ENCODE assay signal across 28 cellular contexts in genomic region chr9:79115176-79115575, GRCh38.
"Had no signal": no experiment of that assay in that cellular context is flagged by ENCODE, and none has a peak within 500 bp of the region (broad histone marks: within the 10 kb centered on the region; RNA-seq: fewer than 3 reads in every experiment).

No MANE protein-coding gene starts in this region.

- H3K36me3 Mint-ChIP-seq: activated naive CD8-positive, alpha-beta T cell had no signal

- H3K36me3 ChIP-seq: brain microvascular endothelial cell, WERI-Rb-1 had no signal

- H3K27ac Mint-ChIP-seq: activated B cell treated with CpG ODN at 0.5 μM for 24 hours; activated CD8-positive, alpha-beta T cell treated with anti-CD3 and anti-CD28 coated beads for 36 hours; activated naive CD8-positive, alpha-beta T cell; activated T-helper 17 cell treated with anti-CD3 and anti-CD28 coated beads, Interleukin-2, amount 50 U/mL, for 72 hours; dendritic cell treated with granulocyte-macrophage colony-stimulating factor and Interleukin-4, amounts not matched to agents 40 ng/mL and 50 ng/mL, for 4 days; endodermal cell; T-helper 17 cell; T-helper 2 cell treated with Interferon-gamma antibody and Interleukin-4, amounts not matched to agents 5 μg/mL and 100 μg/mL, for 36 hours had no signal

- H3K9me3 Mint-ChIP-seq: activated B cell treated with CpG ODN at 0.5 μM for 24 hours; activated CD8-positive, alpha-beta T cell treated with anti-CD3 and anti-CD28 coated beads for 36 hours; activated T-cell treated with anti-CD3 and anti-CD28 coated beads, Interleukin-2, amount 50 U/mL, for 4 hours; dendritic cell treated with granulocyte-macrophage colony-stimulating factor and Interleukin-4, amounts not matched to agents 40 ng/mL and 50 ng/mL, for 4 days; endodermal cell; T-helper 2 cell treated with Interferon-gamma antibody and Interleukin-4, amounts not matched to agents 5 μg/mL and 100 μg/mL, for 36 hours had no signal

- DNase-seq: activated B cell treated with CpG ODN at 0.5 μM for 24 hours; activated CD4-positive, alpha-beta T cell treated with anti-CD3 and anti-CD28 coated beads for 48 hours; activated CD4-positive, alpha-beta T cell treated with anti-CD3 and anti-CD28 coated beads, Interleukin-2, amount 50 U/mL, for 1 hour; activated CD4-positive, alpha-beta T cell treated with anti-CD3 and anti-CD28 coated beads, Interleukin-2, amount 50 U/mL, for 48 hours; activated CD8-positive, alpha-beta memory T cell treated with anti-CD3 and anti-CD28 coated beads for 24 hours; activated CD8-positive, alpha-beta T cell treated with anti-CD3 and anti-CD28 coated beads for 36 hours; activated effector memory CD4-positive, alpha-beta T cell treated with Interleukin-2 at 50 U/mL for 16 hours; activated gamma-delta T cell treated with Interleukin-2 at 50 U/mL for 16 hours; activated naive CD4-positive, alpha-beta T cell treated with anti-CD3 and anti-CD28 coated beads, Interleukin-2, amount 50 U/mL, for 16 hours; activated naive CD4-positive, alpha-beta T cell treated with Interleukin-2 at 50 U/mL for 16 hours; activated T-cell treated with anti-CD3 and anti-CD28 coated beads, Interleukin-2, amount 50 U/mL, for 4 hours; amniotic stem cell; anterior cingulate cortex; brain microvascular endothelial cell; dorsolateral prefrontal cortex; effector memory CD4-positive, alpha-beta T cell; endodermal cell; foreskin fibroblast; head of caudate nucleus; T-helper 17 cell; T1000; WERI-Rb-1 had no signal

- H3K27me3 ChIP-seq: brain microvascular endothelial cell had no signal

- H3K27me3 Mint-ChIP-seq: activated B cell treated with CpG ODN at 0.5 μM for 24 hours; activated T-helper 17 cell treated with anti-CD3 and anti-CD28 coated beads, Interleukin-2, amount 50 U/mL, for 72 hours; central memory CD8-positive, alpha-beta T cell; dendritic cell treated with granulocyte-macrophage colony-stimulating factor and Interleukin-4, amounts not matched to agents 40 ng/mL and 50 ng/mL, for 4 days; T-helper 17 cell had no signal

- H3K4me1 Mint-ChIP-seq: activated B cell treated with CpG ODN at 0.5 μM for 24 hours; activated T-helper 17 cell treated with anti-CD3 and anti-CD28 coated beads, Interleukin-2, amount 50 U/mL, for 72 hours; central memory CD8-positive, alpha-beta T cell; endodermal cell; T-helper 17 cell had no signal

- H3K27ac ChIP-seq: brain microvascular endothelial cell, coronary artery, dorsolateral prefrontal cortex, WERI-Rb-1 had no signal

- H3K4me3 ChIP-seq: coronary artery, dorsolateral prefrontal cortex had no signal

- H3K4me3 Mint-ChIP-seq: activated B cell treated with CpG ODN at 0.5 μM for 24 hours; activated CD8-positive, alpha-beta T cell treated with anti-CD3 and anti-CD28 coated beads for 36 hours; activated naive CD8-positive, alpha-beta T cell; activated T-cell treated with anti-CD3 and anti-CD28 coated beads, Interleukin-2, amount 50 U/mL, for 4 hours; activated T-helper 17 cell treated with anti-CD3 and anti-CD28 coated beads, Interleukin-2, amount 50 U/mL, for 72 hours; central memory CD8-positive, alpha-beta T cell; dendritic cell treated with granulocyte-macrophage colony-stimulating factor and Interleukin-4, amounts not matched to agents 40 ng/mL and 50 ng/mL, for 4 days; endodermal cell; T-helper 17 cell; T-helper 2 cell treated with Interferon-gamma antibody and Interleukin-4, amounts not matched to agents 5 μg/mL and 100 μg/mL, for 36 hours had no signal
